Comparison of ENCODE assay signal across 10 cellular contexts in genomic region chr2:174878537-174879147, GRCh38.
DNase-seq lines count a peak whose midpoint lies in the region; ATAC-seq and TF ChIP-seq lines count a peak whose summit lies in the region.
"Had no signal": no experiment of that assay in that cellular context is flagged by ENCODE, and none has a peak within 500 bp of the region (broad histone marks: within the 10 kb centered on the region; RNA-seq: fewer than 3 reads in every experiment).

No MANE protein-coding gene starts in this region.

- H3K27me3 ChIP-seq in endocrine pancreas (ENCODE audit: control insufficient read depth, insufficient read depth, low read length) (no peaks in the 10 kb centered on the region), rectal smooth muscle tissue (ENCODE audit: control insufficient read depth, insufficient read depth, low read length) (no peaks in the 10 kb centered on the region), endodermal cell (ENCODE audit: control insufficient read depth, insufficient read depth, low read length, poor library complexity, severe bottlenecking) (no peaks in the 10 kb centered on the region), WERI-Rb-1 (ENCODE audit: insufficient read depth, low read depth, severe bottlenecking) (no peaks in the 10 kb centered on the region)

- H3K27ac Mint-ChIP-seq in endodermal cell = no peak overlapping the region
- H3K27ac Mint-ChIP-seq: T-helper 1 cell treated with Interleukin-12 subunit alpha and Interleukin-12 subunit beta and Interleukin-4 antibody, amounts not matched to agents 30 μg/mL and 1 μg/mL, for 36 hours had no signal

- H3K27ac ChIP-seq in rectal smooth muscle tissue (ENCODE audit: low read depth, low read length) = no peak overlapping the region
- no peak overlapping the region for H3K27ac ChIP-seq in endodermal cell (ENCODE audit: low read depth, low read length)
- no peak overlapping the region for H3K27ac ChIP-seq in WERI-Rb-1

- H3K27me3 Mint-ChIP-seq in endodermal cell (ENCODE audit: insufficient read depth) = no peaks in the 10 kb centered on the region

- peaks cover 3% of the 10 kb centered on the region for H3K36me3 Mint-ChIP-seq in endodermal cell (ENCODE audit: low read depth)

- H3K4me3 ChIP-seq in endocrine pancreas (ENCODE audit: control insufficient read depth, insufficient read depth, low read length) (peak overlapping the region; percentile 90), rectal smooth muscle tissue (ENCODE audit: low read length) (peak overlapping the region; percentile 30), endodermal cell (ENCODE audit: low read length) (no peak overlapping the region), WERI-Rb-1 (ENCODE audit: low read depth, low read length) (no peak overlapping the region)

- H3K9ac ChIP-seq in endocrine pancreas (ENCODE audit: control insufficient read depth, insufficient read depth, low read length) (no peak overlapping the region), rectal smooth muscle tissue (ENCODE audit: low read length) (no peak overlapping the region), endodermal cell (ENCODE audit: extremely low read depth, low read length, poor library complexity, severe bottlenecking) (no peak overlapping the region)

- H3K4me1 Mint-ChIP-seq in endodermal cell = peaks cover 33% of the 10 kb centered on the region

- 93 to 100% methylated on average over 3 to 4 of the region's 4 CpGs for WGBS in endodermal cell (ENCODE audit: insufficient coverage in 1 of 2, insufficient read length in 1 of 2), 2 experiments

- no peaks in the 10 kb centered on the region for H3K9me3 Mint-ChIP-seq in endodermal cell
- H3K9me3 Mint-ChIP-seq: T-helper 1 cell treated with Interleukin-12 subunit alpha and Interleukin-12 subunit beta and Interleukin-4 antibody, amounts not matched to agents 30 μg/mL and 1 μg/mL, for 36 hours had no signal

- H3K36me3 ChIP-seq in endocrine pancreas (ENCODE audit: control insufficient read depth, insufficient read depth, low read length) (no peaks in the 10 kb centered on the region), rectal smooth muscle tissue (ENCODE audit: control insufficient read depth, insufficient read depth, low read length) (no peaks in the 10 kb centered on the region), endodermal cell (ENCODE audit: control insufficient read depth, insufficient read depth, low read length) (peaks cover 5% of the 10 kb centered on the region), WERI-Rb-1 (0 out of 2 replicates have a peak, but pooled peaks cover 3% of the 10 kb centered on the region)

- H3K9me3 ChIP-seq in endocrine pancreas (ENCODE audit: control insufficient read depth, low read length) (no peaks in the 10 kb centered on the region), endodermal cell (ENCODE audit: control insufficient read depth, low read length) (no peaks in the 10 kb centered on the region), WERI-Rb-1 (ENCODE audit: severe bottlenecking) (no peaks in the 10 kb centered on the region)

- no peak for ATAC-seq in HG03196 (IDR thresholded peaks at IDR 0.05; ENCODE audit: unreplicated experiment)
- no peak for ATAC-seq in HG02623 (IDR thresholded peaks at IDR 0.05; ENCODE audit: unreplicated experiment)

- no peak overlapping the region for H3K4me3 Mint-ChIP-seq in endodermal cell
- H3K4me3 Mint-ChIP-seq: T-helper 1 cell treated with Interleukin-12 subunit alpha and Interleukin-12 subunit beta and Interleukin-4 antibody, amounts not matched to agents 30 μg/mL and 1 μg/mL, for 36 hours had no signal

- DNase-seq in DMS79 (lab: John Stamatoyannopoulos, UW) (peak; percentile 67), NCI-H2196 (lab: John Stamatoyannopoulos, UW; ENCODE audit: unreplicated experiment) (peak; percentile 72), endodermal cell (no peak), WERI-Rb-1 (no peak)
- DNase-seq: stimulated activated CD4-positive, alpha-beta T cell treated with anti-CD3 and anti-CD28 coated beads, Interleukin-2, amount 100 ng/mL, for 48 hours had no signal

- no peak for TF ChIP-seq CTCF in endodermal cell (conservative IDR thresholded peaks at IDR 0.05)
- no peak for TF ChIP-seq CTCF in WERI-Rb-1 (IDR thresholded peaks at IDR 0.05; ENCODE audit: low read depth, low read length)

- H3K4me1 ChIP-seq in endocrine pancreas (ENCODE audit: control insufficient read depth, insufficient read depth, low read length) (peaks cover 13% of the 10 kb centered on the region), rectal smooth muscle tissue (ENCODE audit: control insufficient read depth, insufficient read depth, low read length) (peaks cover 3% of the 10 kb centered on the region), endodermal cell (ENCODE audit: control insufficient read depth, insufficient read depth, low read length) (peaks cover 15% of the 10 kb centered on the region)

Comparison
In these comparisons a context has a peak if more than half of its experiments do, and no peak if none do; other contexts are left out.
1. DNase-seq: peak in DMS79 (single experiment) and NCI-H2196 (single experiment); none in endodermal cell (single experiment) and WERI-Rb-1 (single experiment).
2. H3K4me3 ChIP-seq: peak in endocrine pancreas (single experiment) and rectal smooth muscle tissue (single experiment); none in endodermal cell (single experiment) and WERI-Rb-1 (single experiment).